Comparison of ENCODE assay signal across 8 cellular contexts in genomic region chr18:80147418-80148315, GRCh38. TPM values are rescaled to one million over a fixed set of nuclear protein-coding genes. Genes with fewer than 3 reads are reported as not detected.
A peak's percentile ranks its signal among the peaks of the same experiment; 100 is the strongest.
DNase-seq lines count a peak whose midpoint lies in the region; ATAC-seq and TF ChIP-seq lines count a peak whose summit lies in the region.

No MANE protein-coding gene starts in this region.

- H3K9me3 ChIP-seq in A673 (ENCODE audit: low read depth, low read length, poor library complexity, severe bottlenecking) (no peaks in the 10 kb centered on the region), muscle layer of colon (ENCODE audit: low read length) (no peaks in the 10 kb centered on the region)

- H3K4me1 ChIP-seq in A673 (ENCODE audit: insufficient read depth, low read length, poor library complexity, severe bottlenecking), result no peaks in the 10 kb centered on the region
- H3K4me1 ChIP-seq in muscle layer of colon (ENCODE audit: insufficient read depth, low read length), result peaks cover 8% of the 10 kb centered on the region

- peak overlapping the region; percentile 23 for H3K9ac ChIP-seq in muscle layer of colon (ENCODE audit: low read length)

- no TSS peak for BruUV-seq in A673 (replicated peaks; lab: Mats Ljungman, UMichigan)

- peak; percentile 93 for DNase-seq in A673 (ENCODE audit: low spot score)
- DNase-seq in NCI-H774 (lab: John Stamatoyannopoulos, UW), result peak; percentile 40
- DNase-seq in activated CD8-positive, alpha-beta memory T cell treated with anti-CD3 and anti-CD28 coated beads, Interleukin-2, amount 50 U/mL, for 48 hours, result peak; percentile 83
- DNase-seq in epithelial cell of esophagus (ENCODE audit: low read depth), result peak; percentile 79
- DNase-seq in stimulated activated CD8-positive, alpha-beta memory T cell treated with anti-CD3 and anti-CD28 coated beads, Interleukin-4, amount 100 ng/mL, for 4 hours (ENCODE audit: low read depth in 2 of 2, low spot score in 1 of 2), result peak; percentile 58

- CTCF ChIA-PET in A673 (lab: Charles Lee), result interaction anchor here (1.2 kb wide), 1 partner anchor 10 kb away, joined by 3 read pairs; no protein-coding TSS in a partner anchor

- H3K27me3 ChIP-seq in A673 (replicated peaks; ENCODE audit: insufficient read depth, low read depth, low read length, poor library complexity) (no peaks in the 10 kb centered on the region), muscle layer of colon (ENCODE audit: control insufficient read depth in 1 of 2, insufficient read depth in 2 of 2, low read length in 2 of 2) (no peaks in the 10 kb centered on the region)

- POLR2A ChIA-PET in A673 (lab: Charles Lee; ENCODE audit: low non-redundant PET), result no interaction called here

- H3K4me3 ChIP-seq in A673 (ENCODE audit: low read depth, low read length, poor library complexity, severe bottlenecking) (peak overlapping the region; percentile 57), epithelial cell of esophagus (ENCODE audit: low read length) (peak overlapping the region; percentile 57), muscle layer of colon (ENCODE audit: low read depth in 1 of 2, low read length in 2 of 2) (peak overlapping the region; percentile 67 to 69)

- intact Hi-C loops in A673 (cut with micrococcal nuclease; ENCODE audit: unreplicated experiment), result no loop called here

- H3K27ac ChIP-seq in A673 (ENCODE audit: low read depth, low read length, poor library complexity, severe bottlenecking) (peak overlapping the region; percentile 21), muscle layer of colon (ENCODE audit: low read depth, low read length) (peak overlapping the region; percentile 56)

- H3K36me3 ChIP-seq in A673 (ENCODE audit: insufficient read depth, low read length, poor library complexity, severe bottlenecking) (no peaks in the 10 kb centered on the region), muscle layer of colon (ENCODE audit: insufficient read depth, low read length) (no peaks in the 10 kb centered on the region)

- TF ChIP-seq CTCF in A673 (conservative IDR thresholded peaks at IDR 0.05; ENCODE audit: low read depth, low read length), result no peak
- TF ChIP-seq CTCF in epithelial cell of esophagus (IDR thresholded peaks at IDR 0.05; ENCODE audit: insufficient read depth, low read depth, low read length, missing control alignments), result no peak

- ATAC-seq in GM18870 (IDR thresholded peaks at IDR 0.05; ENCODE audit: unreplicated experiment) (peak; percentile 77), HG03139 (IDR thresholded peaks at IDR 0.05; ENCODE audit: unreplicated experiment) (peak; percentile 67)

RNA-seq across cellular contexts. Expression of gene ADNP2, which starts 38.6 kb away (rescaled TPM):
- total RNA-seq in A673 (2021), result 27.5 and 30.7 TPM in 2 replicates

Comparison
In these comparisons a context has a peak if more than half of its experiments do, and no peak if none do; other contexts are left out.
1. Peak in every context shown above with its lines: DNase-seq, ATAC-seq, H3K4me3 ChIP-seq and H3K27ac ChIP-seq.
2. DNase-seq: peak in every context shown above with its lines; median percentile 93 in A673; 83 in activated CD8-positive, alpha-beta memory T cell treated with anti-CD3 and anti-CD28 coated beads, Interleukin-2, amount 50 U/mL, for 48 hours; 79 in epithelial cell of esophagus; 58 in stimulated activated CD8-positive, alpha-beta memory T cell treated with anti-CD3 and anti-CD28 coated beads, Interleukin-4, amount 100 ng/mL, for 4 hours; 40 in NCI-H774.